ENCODE assay signal across 24 cellular contexts in the genomic region with DNA sequence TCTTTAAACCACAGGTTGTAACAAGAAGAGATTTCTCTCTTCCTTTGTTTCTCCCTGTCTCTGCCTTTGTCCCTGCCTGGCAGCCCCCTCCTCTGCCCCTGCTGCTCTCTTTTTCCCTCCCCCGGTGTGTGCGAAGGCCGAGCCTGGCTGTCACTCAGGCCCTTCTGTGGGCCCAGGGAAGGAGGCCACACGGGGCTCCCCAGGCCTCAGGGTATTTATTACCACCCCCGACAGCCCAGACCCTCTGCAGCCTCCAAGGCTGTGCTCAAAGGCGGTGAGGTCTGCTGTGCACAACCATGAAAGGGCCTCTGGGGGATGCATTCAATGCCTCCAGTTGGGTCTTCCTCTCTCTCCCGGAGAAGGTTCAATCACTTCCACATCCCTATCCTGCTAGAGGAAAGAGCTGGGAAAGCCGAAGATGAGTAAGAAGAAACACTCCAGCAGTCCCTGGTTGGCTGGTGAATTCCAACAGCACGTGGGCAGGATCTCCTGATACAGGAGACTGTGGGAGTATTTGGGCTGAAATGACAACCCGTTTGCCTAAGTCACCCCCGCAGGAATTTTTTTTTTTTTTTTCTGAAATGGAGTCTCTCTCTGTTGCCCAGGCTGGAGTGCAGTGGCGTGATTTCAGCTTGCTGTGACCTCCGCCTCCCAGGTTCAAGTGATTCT. TPM values are rescaled to one million over a fixed set of nuclear protein-coding genes. Genes with fewer than 3 reads are reported as not detected.
A peak's percentile ranks its signal among the peaks of the same experiment; 100 is the strongest.
DNase-seq lines count a peak whose midpoint lies in the region; TF ChIP-seq lines count a peak whose summit lies in the region.
"Had no signal": no experiment of that assay in that cellular context is flagged by ENCODE, and none has a peak within 500 bp of the region (broad histone marks: within the 10 kb centered on the region; RNA-seq: fewer than 3 reads in every experiment).

No MANE protein-coding gene starts in this region.

- no peak overlapping the region for H3K23ac ChIP-seq in mesendoderm (ENCODE audit: low read length)

- no peaks in the 10 kb centered on the region for H3K9me3 Mint-ChIP-seq in endothelial cell (ENCODE audit: unreplicated experiment)
- H3K9me3 Mint-ChIP-seq: activated naive CD8-positive, alpha-beta T cell treated with anti-CD3 and anti-CD28 coated beads, Interleukin-2, amount 50 U/mL, for 24 hours; CD14-positive monocyte; IgD-negative memory B cell; stimulated activated effector memory CD8-positive, alpha-beta T cell treated with anti-CD3 and anti-CD28 coated beads, Interleukin-12 subunit alpha, Interleukin-12 subunit beta, amount 100 ng/mL, for 72 hours; T-cell had no signal

- TF ChIP-seq CTCF in endothelial cell (IDR thresholded peaks at IDR 0.05; ENCODE audit: unreplicated experiment), result no peak

- H3F3A ChIP-seq in GM23248 (ENCODE audit: insufficient read depth), result no peaks in the 10 kb centered on the region

- H2AK5ac ChIP-seq in mesendoderm (ENCODE audit: low read length), result no peak overlapping the region

- no peak overlapping the region for H3K4me3 Mint-ChIP-seq in endothelial cell (ENCODE audit: unreplicated experiment)
- H3K4me3 Mint-ChIP-seq: activated naive CD8-positive, alpha-beta T cell treated with anti-CD3 and anti-CD28 coated beads, Interleukin-2, amount 50 U/mL, for 24 hours; CD14-positive monocyte; IgD-negative memory B cell; stimulated activated effector memory CD8-positive, alpha-beta T cell treated with anti-CD3 and anti-CD28 coated beads, Interleukin-12 subunit alpha, Interleukin-12 subunit beta, amount 100 ng/mL, for 72 hours; T-cell had no signal

- H3K9me2 ChIP-seq in GM23248 (ENCODE audit: insufficient read depth), result no peaks in the 10 kb centered on the region

- H4K20me1 ChIP-seq in GM23248 (ENCODE audit: insufficient read depth), result no peaks in the 10 kb centered on the region

- no peak overlapping the region for H2BK120ac ChIP-seq in mesendoderm (ENCODE audit: low read depth, low read length)

- H3K4me1 Mint-ChIP-seq in endothelial cell (ENCODE audit: unreplicated experiment), result peaks cover 74% of the 10 kb centered on the region
- H3K4me1 Mint-ChIP-seq: activated naive CD8-positive, alpha-beta T cell treated with anti-CD3 and anti-CD28 coated beads, Interleukin-2, amount 50 U/mL, for 24 hours; CD14-positive monocyte; IgD-negative memory B cell; stimulated activated effector memory CD8-positive, alpha-beta T cell treated with anti-CD3 and anti-CD28 coated beads, Interleukin-12 subunit alpha, Interleukin-12 subunit beta, amount 100 ng/mL, for 72 hours; T-cell had no signal

- H3K18ac ChIP-seq in mesendoderm (ENCODE audit: low read length), result peak overlapping the region; percentile 8

- no peak overlapping the region for H2BK5ac ChIP-seq in mesendoderm (ENCODE audit: low read length)

- H3K36me3 Mint-ChIP-seq in endothelial cell (ENCODE audit: low read depth, unreplicated experiment), result peaks cover 11% of the 10 kb centered on the region
- H3K36me3 Mint-ChIP-seq: CD14-positive monocyte; IgD-negative memory B cell; stimulated activated effector memory CD8-positive, alpha-beta T cell treated with anti-CD3 and anti-CD28 coated beads, Interleukin-12 subunit alpha, Interleukin-12 subunit beta, amount 100 ng/mL, for 72 hours; T-cell had no signal

- H3K79me2 ChIP-seq in mesendoderm (ENCODE audit: control insufficient read depth, insufficient read depth, low read length) (peaks cover 9% of the 10 kb centered on the region), GM23248 (ENCODE audit: insufficient read depth) (no peaks in the 10 kb centered on the region)

- H2BK15ac ChIP-seq in mesendoderm (replicated peaks; ENCODE audit: low read depth), result no peak overlapping the region

- H3K27me3 Mint-ChIP-seq in endothelial cell (ENCODE audit: unreplicated experiment), result peaks cover 2% of the 10 kb centered on the region

- no peak overlapping the region for H3K56ac ChIP-seq in mesendoderm (ENCODE audit: low read length)

- H3K9ac ChIP-seq in HUES48 (ENCODE audit: low read depth, low read length) (no peak overlapping the region), mesendoderm (ENCODE audit: low read length) (peak overlapping the region; percentile 1), skeletal muscle tissue (ENCODE audit: low read depth in 1 of 3, low read length in 3 of 3) (peak overlapping the region in 2 of 3 donors; percentile 53 to 66), GM23248 (no peak overlapping the region)

- H3K79me1 ChIP-seq in mesendoderm (ENCODE audit: low read length), result peaks cover 15% of the 10 kb centered on the region

- no CpG with 5 or more reads among the region's 13 CpGs for WGBS in mesendoderm (ENCODE audit: extremely low coverage, insufficient coverage, low lambda C conversion rate)
- 74 to 83% methylated on average over 13 of the region's 13 CpGs for WGBS in GM23248 (ENCODE audit: low coverage in 1 of 2, low lambda C conversion rate in 2 of 2, missing lambda C conversion rate in 2 of 2), 2 experiments

- H3K27ac Mint-ChIP-seq in endothelial cell (ENCODE audit: unreplicated experiment), result peak overlapping the region; percentile 67
- H3K27ac Mint-ChIP-seq: activated naive CD8-positive, alpha-beta T cell treated with anti-CD3 and anti-CD28 coated beads, Interleukin-2, amount 50 U/mL, for 24 hours; CD14-positive monocyte; IgD-negative memory B cell; stimulated activated effector memory CD8-positive, alpha-beta T cell treated with anti-CD3 and anti-CD28 coated beads, Interleukin-12 subunit alpha, Interleukin-12 subunit beta, amount 100 ng/mL, for 72 hours; T-cell had no signal

- no peak for DNase-seq in endothelial cell (ENCODE audit: low spot score)
- peak; percentile 44 for DNase-seq in mesendoderm
- no peak for DNase-seq in GM23248
- DNase-seq in amniotic stem cell (lab: John Stamatoyannopoulos, UW), result no peak
- DNase-seq in epidermal melanocyte (ENCODE audit: insufficient read length, low spot score), result no peak
- DNase-seq: activated CD4-positive, CD25-positive, alpha-beta regulatory T cell treated with anti-CD3 and anti-CD28 coated beads, Interleukin-2, amount 50 U/mL, for 72 hours; activated effector memory CD4-positive, alpha-beta T cell treated with anti-CD3 and anti-CD28 coated beads, Interleukin-2, amount 50 U/mL, for 16 hours; activated naive CD8-positive, alpha-beta T cell treated with anti-CD3 and anti-CD28 coated beads, Interleukin-2, amount 50 U/mL, for 24 hours; effector CD4-positive, alpha-beta T cell; mammary epithelial cell; NCI-H1105 treated with DMSO at 0.1 percent for 48 hours; OCI-M1; SHP77; spleen; stimulated activated CD4-positive, alpha-beta T cell treated with anti-CD3 and anti-CD28 coated beads, Interleukin-2, amount 100 ng/mL, for 48 hours; substantia nigra; T-cell had no signal

- H3K27me3 ChIP-seq in HUES48 (ENCODE audit: control insufficient read depth, insufficient read depth, low read length), result no peaks in the 10 kb centered on the region
- H3K27me3 ChIP-seq in mesendoderm (ENCODE audit: insufficient read depth, low read length, poor library complexity), result no peaks in the 10 kb centered on the region
- no peaks in the 10 kb centered on the region for H3K27me3 ChIP-seq in skeletal muscle tissue (ENCODE audit: control insufficient read depth in 3 of 3, insufficient read depth in 3 of 3, low read length in 3 of 3)
- H3K27me3 ChIP-seq in GM23248 (replicated peaks; ENCODE audit: insufficient read depth), result no peaks in the 10 kb centered on the region
- H3K27me3 ChIP-seq: right atrium auricular region, spleen had no signal

- no peak overlapping the region for H3K4me2 ChIP-seq in mesendoderm (ENCODE audit: low read length)
- no peak overlapping the region for H3K4me2 ChIP-seq in GM23248 (ENCODE audit: unreplicated experiment)

- H3K4ac ChIP-seq in mesendoderm (ENCODE audit: low read depth, low read length), result no peak overlapping the region

- in situ Hi-C loops in GM23248 (cut with MboI), result no loop called here

- no peak overlapping the region for H4K8ac ChIP-seq in mesendoderm (ENCODE audit: low read depth, low read length)

- no peak overlapping the region for H4K5ac ChIP-seq in mesendoderm (ENCODE audit: low read length)

- H3K4me3 ChIP-seq in HUES48 (ENCODE audit: low read depth, low read length), result no peak overlapping the region
- no peak overlapping the region for H3K4me3 ChIP-seq in mesendoderm (ENCODE audit: low read length)
- no peak overlapping the region for H3K4me3 ChIP-seq in skeletal muscle tissue (ENCODE audit: low read length in 3 of 3)
- H3K4me3 ChIP-seq in GM23248, result no peak overlapping the region
- H3K4me3 ChIP-seq: right atrium auricular region, spleen had no signal

- H3K27ac ChIP-seq in HUES48 (ENCODE audit: low read depth, low read length) (peak overlapping the region; percentile 67), mesendoderm (ENCODE audit: low read depth, low read length) (no peak overlapping the region), skeletal muscle tissue (ENCODE audit: low read depth, low read length) (peak overlapping the region; percentile 94), GM23248 (no peak overlapping the region)
- H3K27ac ChIP-seq: right atrium auricular region, spleen had no signal

- H3K4me1 ChIP-seq in HUES48 (ENCODE audit: control insufficient read depth, insufficient read depth, low read length) (peaks cover 20% of the 10 kb centered on the region), mesendoderm (ENCODE audit: control insufficient read depth, low read depth, low read length) (peaks cover 11% of the 10 kb centered on the region), skeletal muscle tissue (ENCODE audit: control insufficient read depth in 3 of 3, insufficient read depth in 3 of 3, low read length in 3 of 3) (peaks cover 72 to 82% (median 79%) of the 10 kb centered on the region in 3 donors), GM23248 (ENCODE audit: insufficient read depth) (no peaks in the 10 kb centered on the region)

- H2AFZ ChIP-seq in GM23248, result no peak overlapping the region

- H3K36me3 ChIP-seq in HUES48 (ENCODE audit: control insufficient read depth, insufficient read depth, low read length) (peaks cover 11% of the 10 kb centered on the region; the same call in 1 of the 2 replicates), mesendoderm (ENCODE audit: control insufficient read depth, insufficient read depth, low read length) (no peaks in the 10 kb centered on the region), skeletal muscle tissue (ENCODE audit: control insufficient read depth in 3 of 3, insufficient read depth in 3 of 3, low read length in 3 of 3) (no peaks in the 10 kb centered on the region), GM23248 (ENCODE audit: low read depth) (no peaks in the 10 kb centered on the region)
- H3K36me3 ChIP-seq: right atrium auricular region, spleen had no signal

- H3K9me3 ChIP-seq in HUES48 (ENCODE audit: control insufficient read depth, insufficient read depth, low read length), result no peaks in the 10 kb centered on the region
- H3K9me3 ChIP-seq in skeletal muscle tissue (ENCODE audit: control insufficient read depth in 3 of 3, low read length in 3 of 3), result no peaks in the 10 kb centered on the region
- no peaks in the 10 kb centered on the region for H3K9me3 ChIP-seq in GM23248 (ENCODE audit: low read depth)
- H3K9me3 ChIP-seq: right atrium auricular region, spleen had no signal

RNA-seq across cellular contexts. Expression of a gene that starts 34.2 kb away (rescaled TPM):
- total RNA-seq in endothelial cell (ENCODE audit: unreplicated experiment) (44.8 TPM), skeletal muscle tissue (16.7 TPM)
- polyA plus RNA-seq in mesendoderm (2013, experiment 1 of 2), result 26.3 TPM
- polyA plus RNA-seq in mesendoderm (2013, experiment 2 of 2), result 27.6 TPM
- 0.13 and 0.43 TPM in 2 replicates for total RNA-seq in GM23248 (2014; rRNA removed; shearing (Covaris generic))
- polyA plus RNA-seq in GM23248 (2016; fragmentation: Nextera tagmentation; extraction: Ambion mirVana), result 0.49 and 0.72 TPM in 2 replicates
- total RNA-seq: NCI-H460 had no signal
- polyA plus RNA-seq: CD14-positive monocyte, IgD-negative memory B cell had no signal

Comparison
In these comparisons a context has a peak if more than half of its experiments do, and no peak if none do; other contexts are left out.
1. H3K27ac ChIP-seq: peak in HUES48 (single experiment) and skeletal muscle tissue (single experiment); none in mesendoderm (single experiment) and GM23248 (single experiment).
2. H3K9ac ChIP-seq: peak in mesendoderm (single experiment) and skeletal muscle tissue (2 of 3); none in HUES48 (single experiment) and GM23248 (single experiment).
3. RNA of a gene that starts 34.2 kb away (total RNA-seq): 44.8 TPM in endothelial cell (single experiment) and 16.7 TPM in skeletal muscle tissue (single experiment); 0.13 to 0.43 TPM in GM23248; every median in the first group is over 10 times any median in the second.